In genomic region chr5:180090098-180090768, GRCh38 we compare ENCODE assay signal across 8 cellular contexts. TPM values are rescaled to one million over a fixed set of nuclear protein-coding genes. Genes with fewer than 3 reads are reported as not detected.
DNase-seq lines count a peak whose midpoint lies in the region; ATAC-seq and TF ChIP-seq lines count a peak whose summit lies in the region.

No MANE protein-coding gene starts in this region.

- 3 to 5% methylated on average over 18 to 46 of the region's 58 CpGs for WGBS in mesodermal cell (ENCODE audit: insufficient coverage in 2 of 2), 2 experiments

- peak; percentile 94 for ATAC-seq in activated CD8-positive, alpha-beta memory T cell treated with anti-CD3 and anti-CD28 coated beads, Interleukin-2, amount 10 ng/mL, durations not matched to agents 7 days and 5 days
- ATAC-seq in HG02938 (IDR thresholded peaks at IDR 0.05; ENCODE audit: unreplicated experiment): no peak

- H3K9me3 ChIP-seq in mesodermal cell (ENCODE audit: control insufficient read depth, low read length): no peaks in the 10 kb centered on the region

- H3K9me3 Mint-ChIP-seq in activated CD8-positive, alpha-beta memory T cell treated with anti-CD3 and anti-CD28 coated beads, Interleukin-2, amount 10 ng/mL, durations not matched to agents 7 days and 5 days (ENCODE audit: low read depth): no peaks in the 10 kb centered on the region
- no peaks in the 10 kb centered on the region for H3K9me3 Mint-ChIP-seq in endothelial cell (ENCODE audit: unreplicated experiment)

- peaks cover 11% of the 10 kb centered on the region for H3K27me3 Mint-ChIP-seq in activated CD8-positive, alpha-beta memory T cell treated with anti-CD3 and anti-CD28 coated beads, Interleukin-2, amount 10 ng/mL, durations not matched to agents 7 days and 5 days
- no peaks in the 10 kb centered on the region for H3K27me3 Mint-ChIP-seq in endothelial cell (ENCODE audit: unreplicated experiment)

- H3K4me3 ChIP-seq in mesodermal cell (ENCODE audit: extremely low read depth, insufficient read depth, low read length, poor library complexity, severe bottlenecking): peak overlapping the region; percentile 50

- peak overlapping the region; percentile 71 for H3K4me3 Mint-ChIP-seq in activated CD8-positive, alpha-beta memory T cell treated with anti-CD3 and anti-CD28 coated beads, Interleukin-2, amount 10 ng/mL, durations not matched to agents 7 days and 5 days
- H3K4me3 Mint-ChIP-seq in endothelial cell (ENCODE audit: unreplicated experiment): peak overlapping the region; percentile 88

- peak overlapping the region; percentile 59 for H3K27ac Mint-ChIP-seq in activated CD8-positive, alpha-beta memory T cell treated with anti-CD3 and anti-CD28 coated beads, Interleukin-2, amount 10 ng/mL, durations not matched to agents 7 days and 5 days
- peak overlapping the region; percentile 83 for H3K27ac Mint-ChIP-seq in endothelial cell (ENCODE audit: unreplicated experiment)

- no peaks in the 10 kb centered on the region for H3K36me3 Mint-ChIP-seq in activated CD8-positive, alpha-beta memory T cell treated with anti-CD3 and anti-CD28 coated beads, Interleukin-2, amount 10 ng/mL, durations not matched to agents 7 days and 5 days
- H3K36me3 Mint-ChIP-seq in endothelial cell (ENCODE audit: low read depth, unreplicated experiment): no peaks in the 10 kb centered on the region

- H3K36me3 ChIP-seq in mesodermal cell (ENCODE audit: control insufficient read depth, insufficient read depth, low read length): no peaks in the 10 kb centered on the region

- DNase-seq in SIG-M5 treated with dmso at 0.1 percent for 504 hours (lab: John Stamatoyannopoulos, UW; ENCODE audit: unreplicated experiment): peak; percentile 38
- no peak for DNase-seq in SIG-M5 (lab: John Stamatoyannopoulos, UW)
- DNase-seq in NCI-H460 (ENCODE audit: extremely low read depth, low read depth): peak; percentile 37
- DNase-seq in activated CD8-positive, alpha-beta memory T cell treated with anti-CD3 and anti-CD28 coated beads, Interleukin-2, amount 10 ng/mL, durations not matched to agents 7 days and 5 days: peak; percentile 77
- peak; percentile 92 for DNase-seq in endothelial cell (ENCODE audit: low spot score)
- DNase-seq in stimulated activated CD8-positive, alpha-beta memory T cell treated with anti-CD3 and anti-CD28 coated beads, Interleukin-15, amount 100 ng/mL, for 24 hours (ENCODE audit: low read depth): peak; percentile 79

- H3K4me1 ChIP-seq in mesodermal cell (ENCODE audit: control insufficient read depth, insufficient read depth, low read length, poor library complexity, severe bottlenecking): peaks cover 9% of the 10 kb centered on the region

- peaks cover 20% of the 10 kb centered on the region for H3K4me1 Mint-ChIP-seq in activated CD8-positive, alpha-beta memory T cell treated with anti-CD3 and anti-CD28 coated beads, Interleukin-2, amount 10 ng/mL, durations not matched to agents 7 days and 5 days
- peaks cover 13% of the 10 kb centered on the region for H3K4me1 Mint-ChIP-seq in endothelial cell (ENCODE audit: unreplicated experiment)

- peak; percentile 100 for TF ChIP-seq CTCF in endothelial cell (IDR thresholded peaks at IDR 0.05; ENCODE audit: unreplicated experiment)

- H3K27ac ChIP-seq in mesodermal cell (ENCODE audit: low read depth, low read length, severe bottlenecking): peak overlapping the region; percentile 76

- CTCF ChIA-PET in activated CD8-positive, alpha-beta memory T cell treated with anti-CD3 and anti-CD28 coated beads, Interleukin-2, amount 10 ng/mL, durations not matched to agents 7 days and 5 days (lab: Charles Lee): interaction anchor here (0.7 to 2.9 kb wide), 13 partner anchors 9 to 393 kb away, joined by 3 to 11 read pairs (median 3); no protein-coding TSS in a partner anchor

RNA-seq across cellular contexts. Expression of gene RNF130, which starts 18.7 kb away (rescaled TPM):
- 61.6 and 65.2 TPM in 2 replicates for total RNA-seq in NCI-H460 (2014; rRNA removed; shearing (Covaris generic))
- 40.7 and 52.5 TPM in 2 replicates for polyA plus RNA-seq in NCI-H460 (2014; cell fraction: nucleus; rRNA removed)
- 1 to 10 TPM; 4.9 to 5.4 TPM for total RNA-seq in activated CD8-positive, alpha-beta memory T cell treated with anti-CD3 and anti-CD28 coated beads, Interleukin-2, amount 10 ng/mL, durations not matched to agents 7 days and 5 days
- total RNA-seq in endothelial cell (ENCODE audit: unreplicated experiment): 67.3 TPM
- 46.6 TPM for polyA plus RNA-seq in mesodermal cell (2013, experiment 1 of 2)
- polyA plus RNA-seq in mesodermal cell (2013, experiment 2 of 2): 40.9 TPM
